Comparison of ENCODE assay signal across 8 cellular contexts in genomic region chr13:74061939-74062595, GRCh38.
DNase-seq lines count a peak whose midpoint lies in the region; ATAC-seq lines count a peak whose summit lies in the region.

No MANE protein-coding gene starts in this region.

- no peaks in the 10 kb centered on the region for H3K9me3 ChIP-seq in muscle layer of duodenum (ENCODE audit: control insufficient read depth in 1 of 2, low read length in 2 of 2)

- peak overlapping the region; percentile 72 for H3K27ac Mint-ChIP-seq in activated naive CD8-positive, alpha-beta T cell treated with anti-CD3 and anti-CD28 coated beads, Interleukin-2, amount 50 U/mL, for 24 hours

- H3K4me1 ChIP-seq in muscle layer of duodenum (ENCODE audit: control insufficient read depth in 1 of 2, insufficient read depth in 2 of 2, low read length in 2 of 2): peaks cover 4 to 15% of the 10 kb centered on the region in 2 donors

- no peaks in the 10 kb centered on the region for H3K27me3 ChIP-seq in muscle layer of duodenum (ENCODE audit: low read depth, low read length)

- peaks cover 74% of the 10 kb centered on the region for H3K4me1 Mint-ChIP-seq in activated naive CD8-positive, alpha-beta T cell treated with anti-CD3 and anti-CD28 coated beads, Interleukin-2, amount 50 U/mL, for 24 hours

- H3K27me3 Mint-ChIP-seq in activated naive CD8-positive, alpha-beta T cell treated with anti-CD3 and anti-CD28 coated beads, Interleukin-2, amount 50 U/mL, for 24 hours: no peaks in the 10 kb centered on the region

- ATAC-seq in GM19025 (IDR thresholded peaks at IDR 0.05; ENCODE audit: low read depth, unreplicated experiment) (peak; percentile 66), HG03159 (IDR thresholded peaks at IDR 0.05; ENCODE audit: unreplicated experiment) (peak; percentile 82)
- ATAC-seq in activated naive CD8-positive, alpha-beta T cell treated with anti-CD3 and anti-CD28 coated beads, Interleukin-2, amount 50 U/mL, for 24 hours: no peak

- peaks cover 13% of the 10 kb centered on the region for H3K36me3 Mint-ChIP-seq in activated naive CD8-positive, alpha-beta T cell treated with anti-CD3 and anti-CD28 coated beads, Interleukin-2, amount 50 U/mL, for 24 hours (ENCODE audit: low read depth)

- DNase-seq in Ammon's horn (ENCODE audit: low spot score) (peak; percentile 35), NCI-H146 (lab: John Stamatoyannopoulos, UW) (no peak), AG20443 (ENCODE audit: low spot score) (no peak), NCI-H2029 (lab: John Stamatoyannopoulos, UW) (no peak)
- no peak for DNase-seq in activated naive CD8-positive, alpha-beta T cell treated with anti-CD3 and anti-CD28 coated beads, Interleukin-2, amount 50 U/mL, for 24 hours

- no peaks in the 10 kb centered on the region for H3K36me3 ChIP-seq in muscle layer of duodenum (ENCODE audit: control insufficient read depth in 1 of 2, insufficient read depth in 2 of 2, low read length in 2 of 2)

- peak overlapping the region in 1 of 2 donors; percentile 49 for H3K4me3 ChIP-seq in muscle layer of duodenum (ENCODE audit: low read depth in 1 of 2, low read length in 2 of 2)

- H3K9me3 Mint-ChIP-seq in activated naive CD8-positive, alpha-beta T cell treated with anti-CD3 and anti-CD28 coated beads, Interleukin-2, amount 50 U/mL, for 24 hours: peaks cover 4% of the 10 kb centered on the region

- peak overlapping the region; percentile 80 for H3K4me3 Mint-ChIP-seq in activated naive CD8-positive, alpha-beta T cell treated with anti-CD3 and anti-CD28 coated beads, Interleukin-2, amount 50 U/mL, for 24 hours

- peak overlapping the region; percentile 88 for H3K27ac ChIP-seq in muscle layer of duodenum (ENCODE audit: low read length)
